In the genomic region with DNA sequence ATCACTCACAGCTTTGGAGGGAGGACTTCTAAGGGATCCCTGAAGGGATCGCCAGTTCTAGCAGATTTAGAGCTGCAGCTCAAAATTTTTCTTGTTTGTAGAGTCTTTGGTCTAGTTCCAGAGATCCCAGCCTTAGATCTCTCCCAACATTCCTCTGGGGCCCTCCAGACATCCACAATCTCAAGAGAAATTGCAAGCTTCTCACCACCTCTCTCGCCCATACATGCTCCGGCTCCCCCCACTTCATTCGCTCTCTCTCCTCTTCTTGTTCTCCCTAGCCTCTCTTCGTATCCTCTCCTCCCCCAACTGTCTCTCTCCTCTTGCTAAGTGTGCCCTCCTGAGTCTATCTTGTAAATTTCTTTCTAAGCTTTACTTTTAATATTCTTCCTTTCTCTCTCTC, we compare ENCODE assay signal across 16 cellular contexts. TPM values are rescaled to one million over a fixed set of nuclear protein-coding genes. Genes with fewer than 3 reads are reported as not detected.
DNase-seq lines count a peak whose midpoint lies in the region; ATAC-seq and TF ChIP-seq lines count a peak whose summit lies in the region.
"Had no signal": no experiment of that assay in that cellular context is flagged by ENCODE, and none has a peak within 500 bp of the region (broad histone marks: within the 10 kb centered on the region; RNA-seq: fewer than 3 reads in every experiment).

No MANE protein-coding gene starts in this region.

- intact Hi-C loops in HCT116 (cut with micrococcal nuclease) (no loop called here), sciatic nerve (cut with DNase I) (no loop called here)

- no peaks in the 10 kb centered on the region for H3K36me3 ChIP-seq in HCT116 (ENCODE audit: control insufficient read depth in 1 of 2, insufficient read depth in 2 of 2, low read length in 2 of 2)
- H3K36me3 ChIP-seq in SK-N-SH (replicated peaks in 1 of 2; ENCODE audit: control insufficient read depth in 1 of 2, insufficient read depth in 2 of 2, low read length in 1 of 2), result no peaks in the 10 kb centered on the region
- H3K36me3 ChIP-seq: prostate gland, uterus had no signal

- CTCF ChIA-PET in HCT116 (lab: Charles Lee) (no interaction called here), SK-N-SH (lab: Yijun Ruan, JAX) (no interaction called here)

- H3K27ac ChIP-seq in HCT116 (ENCODE audit: low read depth, low read length) (no peak overlapping the region), SK-N-SH (ENCODE audit: low read depth in 2 of 2, low read length in 1 of 2) (no peak overlapping the region)
- H3K27ac ChIP-seq: prostate gland, uterus had no signal

- H2AFZ ChIP-seq in HCT116 (ENCODE audit: low read depth, low read length, poor library complexity, severe bottlenecking) (peak overlapping the region; percentile 61), SK-N-SH (ENCODE audit: low read depth) (0 out of 2 replicates have a peak overlapping the region, but pooled peaks have one; percentile 27)

- H3K79me2 ChIP-seq in HCT116 (ENCODE audit: insufficient read depth, low read length), result no peaks in the 10 kb centered on the region
- H3K79me2 ChIP-seq in SK-N-SH (ENCODE audit: insufficient read depth), result no peaks in the 10 kb centered on the region

- H3F3A ChIP-seq in SK-N-SH (replicated peaks; ENCODE audit: insufficient read depth), result peaks cover 4% of the 10 kb centered on the region

- WGBS in SK-N-SH (ENCODE audit: low lambda C conversion rate), result 90% methylated on average over 5 of the region's 5 CpGs

- RAD21 ChIA-PET in HCT116 (lab: Charles Lee; ENCODE audit: low non-redundant PET in 1 of 2, low total read pairs in 2 of 2, uncharacterized antibody in 2 of 2, unreplicated experiment in 2 of 2), result no interaction called here

- H3K9me2 ChIP-seq in HCT116 (ENCODE audit: insufficient read depth) (no peaks in the 10 kb centered on the region), SK-N-SH (no peaks in the 10 kb centered on the region)

- H3K9ac ChIP-seq in HCT116 (ENCODE audit: low read length) (no peak overlapping the region), SK-N-SH (no peak overlapping the region)

- no peak for TF ChIP-seq EP300 in SK-N-SH (IDR thresholded peaks at IDR 0.05; ENCODE audit: borderline replicate concordance in 1 of 2, low read depth in 1 of 2, low read length in 1 of 2)

- H3K4me3 ChIP-seq in HCT116 (replicated peaks in 1 of 2; ENCODE audit: low read depth in 1 of 2, low read length in 2 of 2), result no peak overlapping the region
- no peak overlapping the region for H3K4me3 ChIP-seq in SK-N-SH (ENCODE audit: low read depth in 2 of 2, low read length in 1 of 2)
- no peak overlapping the region for H3K4me3 ChIP-seq in fibroblast of the aortic adventitia (ENCODE audit: low read depth, low read length)
- H3K4me3 ChIP-seq: prostate gland, uterus had no signal

- POLR2A ChIA-PET in HCT116 (lab: Charles Lee) (interaction anchor here (0.7 to 1.0 kb wide), 2 partner anchors 11 to 15 kb away, joined by 3 to 4 read pairs; a partner anchor contains a TSS), SK-N-SH (lab: Yijun Ruan, JAX) (no interaction called here)

- ATAC-seq in HCT116 (no peak), sciatic nerve (peak; percentile 56)

- TF ChIP-seq POLR2A in HCT116 (IDR thresholded peaks at IDR 0.05; ENCODE audit: borderline replicate concordance, extremely low read depth, insufficient read depth, insufficient read length), result no peak

- no peaks in the 10 kb centered on the region for H4K20me1 ChIP-seq in HCT116 (ENCODE audit: insufficient read depth)
- H4K20me1 ChIP-seq in SK-N-SH (ENCODE audit: insufficient read depth), result no peaks in the 10 kb centered on the region

- DNase-seq in HCT116 (ENCODE audit: low read depth, low spot score) (no peak), SK-N-SH (no peak), fibroblast of the aortic adventitia (ENCODE audit: low read depth) (peak; percentile 30), sciatic nerve (ENCODE audit: low spot score) (no peak), iPS-NIHi7 (ENCODE audit: extremely low spot score) (no peak), putamen (ENCODE audit: low spot score) (no peak)
- no peak for DNase-seq in stimulated activated CD4-positive, alpha-beta T cell treated with anti-CD3 and anti-CD28 coated beads, Interleukin-2, amount 100 ng/mL, for 24 hours
- DNase-seq: activated CD4-positive, alpha-beta T cell treated with anti-CD3 and anti-CD28 coated beads, Interleukin-2, amount 50 U/mL, for 1 hour; aorta; CD4-positive, alpha-beta memory T cell; dorsolateral prefrontal cortex; NCI-H1417; NCI-H510A treated with DMSO at 0.1 percent for 48 hours; stimulated activated CD8-positive, alpha-beta memory T cell treated with anti-CD3 and anti-CD28 coated beads, Interleukin-4, amount 100 ng/mL, for 48 hours; uterus had no signal

- no TSS peak for BruUV-seq in HCT116 (replicated peaks; lab: Mats Ljungman, UMichigan)

- TF ChIP-seq RAD21 in HCT116 (IDR thresholded peaks at IDR 0.05; ENCODE audit: low read depth) (peak; percentile 8; the same call in 1 of the 2 replicates), SK-N-SH (IDR thresholded peaks at IDR 0.05; ENCODE audit: low read length) (0 out of 2 replicates have a peak, but pooled peaks have one; percentile 11)

- H3K4me1 ChIP-seq in HCT116 (ENCODE audit: control insufficient read depth in 1 of 2, insufficient read depth in 2 of 2, low read length in 2 of 2) (no peaks in the 10 kb centered on the region), SK-N-SH (ENCODE audit: control insufficient read depth in 1 of 2, insufficient read depth in 2 of 2, low read depth in 1 of 2, low read length in 1 of 2) (peaks cover 0 to 6% of the 10 kb centered on the region in 2 experiments; a peak in 1 of 4 replicates)
- H3K4me1 ChIP-seq: prostate gland, uterus had no signal

- no peak for TF ChIP-seq CTCF in HCT116 (IDR thresholded peaks at IDR 0.05 in 2 of 3, conservative IDR thresholded peaks at IDR 0.05 in 1 of 3; ENCODE audit: borderline replicate concordance in 1 of 3, insufficient read depth in 1 of 3, low read depth in 2 of 3, low read length in 2 of 3)
- no peak for TF ChIP-seq CTCF in SK-N-SH (IDR thresholded peaks at IDR 0.05)
- TF ChIP-seq CTCF in fibroblast of the aortic adventitia (IDR thresholded peaks at IDR 0.05; ENCODE audit: insufficient read depth, low read length), result no peak

- H3K27me3 ChIP-seq in HCT116 (ENCODE audit: insufficient read depth, low read length) (no peaks in the 10 kb centered on the region), SK-N-SH (ENCODE audit: insufficient read depth) (no peaks in the 10 kb centered on the region)
- H3K27me3 ChIP-seq: dorsolateral prefrontal cortex, uterus had no signal

- no peaks in the 10 kb centered on the region for H3K9me3 ChIP-seq in HCT116 (ENCODE audit: control insufficient read depth in 1 of 2, insufficient read depth in 1 of 2, low read depth in 1 of 2, low read length in 2 of 2)
- H3K9me3 ChIP-seq in SK-N-SH, result no peaks in the 10 kb centered on the region
- H3K9me3 ChIP-seq: prostate gland, uterus had no signal

- no peak overlapping the region for H3K4me2 ChIP-seq in HCT116 (ENCODE audit: low read length)
- H3K4me2 ChIP-seq in SK-N-SH, result no peak overlapping the region

TF ChIP-seq in HCT116, 20 proteins besides CTCF, POLR2A, EP300 and RAD21 (continues in another document):
- TF ChIP-seq SP1 (IDR thresholded peaks at IDR 0.05; ENCODE audit: low read depth), result no peak
- TF ChIP-seq, protein P1, sequence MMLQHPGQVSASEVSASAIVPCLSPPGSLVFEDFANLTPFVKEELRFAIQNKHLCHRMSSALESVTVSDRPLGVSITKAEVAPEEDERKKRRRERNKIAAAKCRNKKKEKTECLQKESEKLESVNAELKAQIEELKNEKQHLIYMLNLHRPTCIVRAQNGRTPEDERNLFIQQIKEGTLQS (IDR thresholded peaks at IDR 0.05), result no peak
- no peak for TF ChIP-seq YY1 (IDR thresholded peaks at IDR 0.05; ENCODE audit: extremely low read depth, insufficient replicate concordance, low read depth, low read length)
- TF ChIP-seq EZH2phosphoT487 (IDR thresholded peaks at IDR 0.05; ENCODE audit: borderline replicate concordance), result no peak
- TF ChIP-seq ZNF274 (IDR thresholded peaks at IDR 0.05; ENCODE audit: low read depth, low read length), result no peak
- TF ChIP-seq FOSL1 (IDR thresholded peaks at IDR 0.05; ENCODE audit: low read depth), result no peak

TF ChIP-seq in SK-N-SH, 30 proteins besides CTCF, POLR2A, EP300 and RAD21 (continues in another document):
- TF ChIP-seq SIN3A (IDR thresholded peaks at IDR 0.05; ENCODE audit: borderline replicate concordance, low read depth, low read length) (no peak), FOXJ3 (CRISPR knock-in tag; IDR thresholded peaks at IDR 0.05) (no peak), GABPA (IDR thresholded peaks at IDR 0.05; ENCODE audit: low read depth) (no peak)
- TF ChIP-seq, protein P2, sequence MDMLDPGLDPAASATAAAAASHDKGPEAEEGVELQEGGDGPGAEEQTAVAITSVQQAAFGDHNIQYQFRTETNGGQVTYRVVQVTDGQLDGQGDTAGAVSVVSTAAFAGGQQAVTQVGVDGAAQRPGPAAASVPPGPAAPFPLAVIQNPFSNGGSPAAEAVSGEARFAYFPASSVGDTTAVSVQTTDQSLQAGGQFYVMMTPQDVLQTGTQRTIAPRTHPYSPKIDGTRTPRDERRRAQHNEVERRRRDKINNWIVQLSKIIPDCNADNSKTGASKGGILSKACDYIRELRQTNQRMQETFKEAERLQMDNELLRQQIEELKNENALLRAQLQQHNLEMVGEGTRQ (IDR thresholded peaks at IDR 0.05; ENCODE audit: borderline replicate concordance, low read depth, low read length), result no peak

RNA-seq across cellular contexts. Expression of a gene that starts 15.1 kb away (rescaled TPM):
- total RNA-seq in HCT116 (2021; ENCODE audit: unreplicated experiment), result 50.0 TPM
- polyA plus RNA-seq in HCT116 (2012), result 34.5 and 37.2 TPM in 2 replicates
- 27.2 and 28.3 TPM in 2 replicates for polyA plus RNA-seq in SK-N-SH (2012; rRNA removed)
- polyA plus RNA-seq in SK-N-SH (2012; cell fraction: cytosol; rRNA removed), result 17.6 and 18.1 TPM in 2 replicates
- polyA plus RNA-seq in SK-N-SH (2012; cell fraction: nucleus; rRNA removed), result 123 and 132 TPM in 2 replicates
- total RNA-seq in fibroblast of the aortic adventitia (ENCODE audit: low replicate concordance), result 42.5 and 53.7 TPM in 2 replicates
- 87.3 TPM for total RNA-seq in sciatic nerve

RNA-seq across cellular contexts. Expression of a gene that starts 34.2 kb away (rescaled TPM):
- not detected for total RNA-seq in HCT116 (2021; ENCODE audit: unreplicated experiment)
- 0.19 TPM in 1 of 2 replicates, not detected in the other for polyA plus RNA-seq in HCT116 (2012)
- 5.7 and 6.2 TPM in 2 replicates for polyA plus RNA-seq in SK-N-SH (2012; rRNA removed)
- 4.4 and 6.3 TPM in 2 replicates for polyA plus RNA-seq in SK-N-SH (2012; cell fraction: cytosol; rRNA removed)
- 2.7 and 2.9 TPM in 2 replicates for polyA plus RNA-seq in SK-N-SH (2012; cell fraction: nucleus; rRNA removed)
- total RNA-seq in fibroblast of the aortic adventitia (ENCODE audit: low replicate concordance), result 10.8 and 31.0 TPM in 2 replicates
- total RNA-seq in sciatic nerve, result 12.2 TPM

Comparison
In these comparisons a context has a peak if more than half of its experiments do, and no peak if none do; other contexts are left out.
1. RNA of a gene that starts 34.2 kb away (total RNA-seq): 10.8 to 31.0 TPM in fibroblast of the aortic adventitia and 12.2 TPM in sciatic nerve (single experiment); not detected in HCT116 (single experiment); every median in the first group is over 10 times any median in the second.